In genomic region chr2:38744399-38744780, GRCh38 we compare ENCODE assay signal across 14 cellular contexts. TPM values are rescaled to one million over a fixed set of nuclear protein-coding genes. Genes with fewer than 3 reads are reported as not detected.
A peak's percentile ranks its signal among the peaks of the same experiment; 100 is the strongest.
DNase-seq lines count a peak whose midpoint lies in the region; ATAC-seq and TF ChIP-seq lines count a peak whose summit lies in the region.
"Had no signal": no experiment of that assay in that cellular context is flagged by ENCODE, and none has a peak within 500 bp of the region (broad histone marks: within the 10 kb centered on the region; RNA-seq: fewer than 3 reads in every experiment).

No MANE protein-coding gene starts in this region.

- H3K27me3 Mint-ChIP-seq in stimulated activated naive CD8-positive, alpha-beta T cell treated with anti-CD3 and anti-CD28 coated beads, Interleukin-15, Interleukin-2, amounts not matched to agents 100 ng/mL and 50 ng/mL, for 24 hours: no peaks in the 10 kb centered on the region
- H3K27me3 Mint-ChIP-seq in endothelial cell (ENCODE audit: unreplicated experiment): peaks cover 1% of the 10 kb centered on the region

- no peak for DNase-seq in stimulated activated naive CD8-positive, alpha-beta T cell treated with anti-CD3 and anti-CD28 coated beads, Interleukin-15, Interleukin-2, amounts not matched to agents 100 U/mL and 50 U/mL, for 24 hours
- no peak for DNase-seq in endothelial cell (ENCODE audit: low spot score)
- no peak for DNase-seq in NCI-H524 treated with DMSO at 0.1 percent for 48 hours (lab: John Stamatoyannopoulos, UW)
- DNase-seq in AG20443 (ENCODE audit: low spot score): no peak
- DNase-seq: activated CD4-positive, CD25-positive, alpha-beta regulatory T cell; AML-193; head of caudate nucleus; mucosa of descending colon; NCI-H1417 treated with DMSO at 0.1 percent for 48 hours; NCI-H2227 treated with DMSO at 0.1 percent for 48 hours had no signal

- H3K4me3 Mint-ChIP-seq in stimulated activated naive CD8-positive, alpha-beta T cell treated with anti-CD3 and anti-CD28 coated beads, Interleukin-15, Interleukin-2, amounts not matched to agents 100 ng/mL and 50 ng/mL, for 24 hours: peak overlapping the region; percentile 5
- no peak overlapping the region for H3K4me3 Mint-ChIP-seq in endothelial cell (ENCODE audit: unreplicated experiment)

- H3K4me1 Mint-ChIP-seq in stimulated activated naive CD8-positive, alpha-beta T cell treated with anti-CD3 and anti-CD28 coated beads, Interleukin-15, Interleukin-2, amounts not matched to agents 100 ng/mL and 50 ng/mL, for 24 hours (ENCODE audit: low read depth): peaks cover 74% of the 10 kb centered on the region
- H3K4me1 Mint-ChIP-seq in endothelial cell (ENCODE audit: unreplicated experiment): peaks cover 10% of the 10 kb centered on the region

- no peaks in the 10 kb centered on the region for H3K9me3 Mint-ChIP-seq in stimulated activated naive CD8-positive, alpha-beta T cell treated with anti-CD3 and anti-CD28 coated beads, Interleukin-15, Interleukin-2, amounts not matched to agents 100 ng/mL and 50 ng/mL, for 24 hours
- H3K9me3 Mint-ChIP-seq in endothelial cell (ENCODE audit: unreplicated experiment): no peaks in the 10 kb centered on the region

- no peak for ATAC-seq in stimulated activated naive CD8-positive, alpha-beta T cell treated with anti-CD3 and anti-CD28 coated beads, Interleukin-15, Interleukin-2, amounts not matched to agents 100 U/mL and 50 U/mL, for 24 hours
- ATAC-seq in SK-N-SH treated with all-trans-retinoic acid at 6 μM for 48 hours (no peak), HG03159 (IDR thresholded peaks at IDR 0.05; ENCODE audit: unreplicated experiment) (no peak), GM18502 (IDR thresholded peaks at IDR 0.05; ENCODE audit: poor library complexity, unreplicated experiment) (no peak)
- ATAC-seq: mucosa of descending colon had no signal

- no peak for TF ChIP-seq CTCF in endothelial cell (IDR thresholded peaks at IDR 0.05; ENCODE audit: unreplicated experiment)

- peaks cover 84% of the 10 kb centered on the region for H3K36me3 Mint-ChIP-seq in stimulated activated naive CD8-positive, alpha-beta T cell treated with anti-CD3 and anti-CD28 coated beads, Interleukin-15, Interleukin-2, amounts not matched to agents 100 ng/mL and 50 ng/mL, for 24 hours (ENCODE audit: low read depth)
- peaks cover 28% of the 10 kb centered on the region for H3K36me3 Mint-ChIP-seq in endothelial cell (ENCODE audit: low read depth, unreplicated experiment)

- H3K27ac Mint-ChIP-seq in stimulated activated naive CD8-positive, alpha-beta T cell treated with anti-CD3 and anti-CD28 coated beads, Interleukin-15, Interleukin-2, amounts not matched to agents 100 ng/mL and 50 ng/mL, for 24 hours: peak overlapping the region; percentile 87
- peak overlapping the region; percentile 22 for H3K27ac Mint-ChIP-seq in endothelial cell (ENCODE audit: unreplicated experiment)

TF ChIP-seq in SK-N-SH treated with all-trans-retinoic acid at 6 μM for 48 hours, 23 proteins besides CTCF, POLR2A, EP300 and RAD21:
- TF ChIP-seq ZC3H10 (CRISPR knock-in tag; IDR thresholded peaks at IDR 0.05) (no peak), CSDC2 (CRISPR knock-in tag; IDR thresholded peaks at IDR 0.05) (no peak), ARNTL (CRISPR knock-in tag; IDR thresholded peaks at IDR 0.05; ENCODE audit: borderline replicate concordance, low read depth) (0 out of 2 replicates have a peak, but pooled peaks have one; percentile 19), ESRRG (CRISPR knock-in tag; IDR thresholded peaks at IDR 0.05) (0 out of 2 replicates have a peak, but pooled peaks have one; percentile 6)

RNA-seq across cellular contexts. Expression of gene SRSF7, which starts 6.8 kb away (rescaled TPM):
- total RNA-seq in endothelial cell (ENCODE audit: unreplicated experiment): 137 TPM

RNA-seq across cellular contexts. Expression of gene GEMIN6, which starts 33.6 kb away (rescaled TPM):
- 9.5 TPM for total RNA-seq in endothelial cell (ENCODE audit: unreplicated experiment)
